In the genomic region with DNA sequence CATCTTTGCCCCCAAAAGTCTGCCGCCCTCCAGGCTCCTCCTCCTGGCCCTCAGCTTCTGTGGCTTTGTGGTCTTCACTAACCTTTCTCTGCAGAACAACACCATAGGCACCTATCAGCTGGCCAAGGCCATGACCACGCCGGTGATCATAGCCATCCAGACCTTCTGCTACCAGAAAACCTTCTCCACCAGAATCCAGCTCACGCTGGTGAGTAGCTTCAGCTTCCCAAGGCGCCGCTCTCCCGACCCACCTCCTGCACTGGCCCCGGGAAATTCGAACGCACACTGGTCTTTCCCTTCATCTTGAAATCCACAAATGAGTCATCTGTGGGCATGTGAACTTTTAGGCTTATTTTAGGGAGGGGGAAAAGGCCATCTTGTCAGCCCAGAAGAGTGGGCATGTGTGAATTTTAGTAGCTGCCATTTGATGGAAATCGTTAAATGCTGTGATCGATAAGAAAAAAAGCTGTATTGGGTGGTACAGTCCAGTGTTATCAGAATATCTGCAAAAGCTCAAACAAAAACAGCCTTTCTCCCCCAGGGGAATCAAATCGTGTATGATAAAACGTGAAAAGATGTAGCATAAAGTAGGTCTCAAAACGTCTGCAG, we compare ENCODE assay signal across 8 cellular contexts. TPM values are rescaled to one million over a fixed set of nuclear protein-coding genes. Genes with fewer than 3 reads are reported as not detected.
DNase-seq lines count a peak whose midpoint lies in the region; ATAC-seq and TF ChIP-seq lines count a peak whose summit lies in the region.

No MANE protein-coding gene starts in this region.

- no peak for TF ChIP-seq CTCF in RWPE2 (IDR thresholded peaks at IDR 0.05; ENCODE audit: poor library complexity, severe bottlenecking)
- no peak for TF ChIP-seq CTCF in cardiac muscle cell (IDR thresholded peaks at IDR 0.05; ENCODE audit: low read depth, low read length)
- TF ChIP-seq CTCF in osteoblast (IDR thresholded peaks at IDR 0.05; ENCODE audit: extremely low read depth, low read depth, low read length): no peak

- H3K27ac ChIP-seq in RWPE2 (ENCODE audit: poor library complexity, severe bottlenecking): peak overlapping the region; percentile 50
- H3K27ac ChIP-seq in cardiac muscle cell: peak overlapping the region; percentile 32
- peak overlapping the region; percentile 75 for H3K27ac ChIP-seq in osteoblast (ENCODE audit: low read depth, low read length)
- H3K27ac ChIP-seq in aorta (ENCODE audit: low read depth in 1 of 2, low read length in 2 of 2): peak overlapping the region in 1 of 2 donors; percentile 11

- H3K4me2 ChIP-seq in osteoblast (ENCODE audit: insufficient read depth, low read length): peak overlapping the region; percentile 95

- H3K27me3 Mint-ChIP-seq in activated naive CD8-positive, alpha-beta T cell treated with anti-CD3 and anti-CD28 coated beads, Interleukin-2, amount 10 ng/mL, durations not matched to agents 7 days and 5 days: no peaks in the 10 kb centered on the region

- no peaks in the 10 kb centered on the region for H4K20me1 ChIP-seq in osteoblast (ENCODE audit: insufficient read depth, low read length)

- peak overlapping the region; percentile 88 for H3K4me3 ChIP-seq in RWPE2 (ENCODE audit: severe bottlenecking)
- peak overlapping the region; percentile 52 for H3K4me3 ChIP-seq in cardiac muscle cell
- peak overlapping the region; percentile 81 for H3K4me3 ChIP-seq in osteoblast (ENCODE audit: insufficient read depth, low read length)
- peak overlapping the region; percentile 57 to 59 for H3K4me3 ChIP-seq in aorta (ENCODE audit: low read length in 2 of 2)

- no peaks in the 10 kb centered on the region for H3K9me3 ChIP-seq in RWPE2 (ENCODE audit: severe bottlenecking)
- no peaks in the 10 kb centered on the region for H3K9me3 ChIP-seq in cardiac muscle cell (ENCODE audit: low read depth)
- no peaks in the 10 kb centered on the region for H3K9me3 ChIP-seq in osteoblast (ENCODE audit: low read depth, low read length)
- H3K9me3 ChIP-seq in aorta (ENCODE audit: control insufficient read depth, low read length): no peaks in the 10 kb centered on the region

- 3% methylated on average over 15 of the region's 15 CpGs for WGBS in aorta, 2 donors

- peak overlapping the region; percentile 94 for H2AFZ ChIP-seq in osteoblast (ENCODE audit: low read length)

- peaks cover 38% of the 10 kb centered on the region for H3K4me1 Mint-ChIP-seq in activated naive CD8-positive, alpha-beta T cell treated with anti-CD3 and anti-CD28 coated beads, Interleukin-2, amount 10 ng/mL, durations not matched to agents 7 days and 5 days

- peaks cover 12% of the 10 kb centered on the region for H3K36me3 Mint-ChIP-seq in activated naive CD8-positive, alpha-beta T cell treated with anti-CD3 and anti-CD28 coated beads, Interleukin-2, amount 10 ng/mL, durations not matched to agents 7 days and 5 days

- H3K27me3 ChIP-seq in RWPE2 (ENCODE audit: insufficient read depth, poor library complexity, severe bottlenecking): no peaks in the 10 kb centered on the region
- no peaks in the 10 kb centered on the region for H3K27me3 ChIP-seq in cardiac muscle cell
- H3K27me3 ChIP-seq in osteoblast (ENCODE audit: insufficient read depth, low read length): no peaks in the 10 kb centered on the region
- no peaks in the 10 kb centered on the region for H3K27me3 ChIP-seq in aorta (ENCODE audit: control insufficient read depth in 1 of 2, insufficient read depth in 2 of 2, low read length in 1 of 2)

- peak overlapping the region; percentile 85 for H3K27ac Mint-ChIP-seq in activated naive CD8-positive, alpha-beta T cell treated with anti-CD3 and anti-CD28 coated beads, Interleukin-2, amount 10 ng/mL, durations not matched to agents 7 days and 5 days

- peak; percentile 71 for DNase-seq in D341Med (ENCODE audit: low spot score)
- peak; percentile 41 for DNase-seq in HS-27A (ENCODE audit: low read depth)
- DNase-seq in RWPE2 (ENCODE audit: low spot score): no peak
- no peak for DNase-seq in activated naive CD8-positive, alpha-beta T cell treated with anti-CD3 and anti-CD28 coated beads, Interleukin-2, amount 10 ng/mL, durations not matched to agents 7 days and 5 days
- DNase-seq in cardiac muscle cell (ENCODE audit: low read depth in 1 of 2, low spot score in 1 of 2): peak; percentile 67 to 79
- peak; percentile 94 for DNase-seq in osteoblast (ENCODE audit: insufficient read length, low spot score, missing footprints)
- DNase-seq in aorta: peak; percentile 76 to 89

- H3K36me3 ChIP-seq in RWPE2 (ENCODE audit: low read depth): peaks cover 50% of the 10 kb centered on the region
- H3K36me3 ChIP-seq in cardiac muscle cell: peaks cover 3% of the 10 kb centered on the region
- H3K36me3 ChIP-seq in osteoblast (ENCODE audit: insufficient read depth, low read length): peaks cover 5% of the 10 kb centered on the region
- no peaks in the 10 kb centered on the region for H3K36me3 ChIP-seq in aorta (ENCODE audit: control insufficient read depth in 1 of 2, insufficient read depth in 2 of 2, low read length in 1 of 2)

- intact Hi-C loops in aorta (cut with DNase I): loop anchor here in 1 of 2 donors (2.0 kb wide), 1 partner anchor 62 kb away; the partner anchor contains the start of gene MDM2

- peaks cover 31% of the 10 kb centered on the region for H3K79me2 ChIP-seq in osteoblast (ENCODE audit: insufficient read depth, low read length)

- ATAC-seq in GM21390 (IDR thresholded peaks at IDR 0.05; ENCODE audit: unreplicated experiment) (peak; percentile 42), RWPE2 (ENCODE audit: low read depth) (peak; percentile 55), aorta (ENCODE audit: low FRiP score) (peak; percentile 77)
- ATAC-seq in activated naive CD8-positive, alpha-beta T cell treated with anti-CD3 and anti-CD28 coated beads, Interleukin-2, amount 10 ng/mL, durations not matched to agents 7 days and 5 days (ENCODE audit: low read depth): peak; percentile 17

- no peaks in the 10 kb centered on the region for H3K9me3 Mint-ChIP-seq in activated naive CD8-positive, alpha-beta T cell treated with anti-CD3 and anti-CD28 coated beads, Interleukin-2, amount 10 ng/mL, durations not matched to agents 7 days and 5 days

- H3K4me1 ChIP-seq in RWPE2 (ENCODE audit: insufficient read depth, poor library complexity, severe bottlenecking) (peaks cover 18% of the 10 kb centered on the region), cardiac muscle cell (ENCODE audit: low read depth) (peaks cover 18% of the 10 kb centered on the region), osteoblast (ENCODE audit: insufficient read depth, low read length) (peaks cover 7% of the 10 kb centered on the region), aorta (ENCODE audit: control insufficient read depth in 1 of 2, insufficient read depth in 2 of 2, low read length in 2 of 2) (no peaks in the 10 kb centered on the region)

- POLR2A ChIA-PET in activated naive CD8-positive, alpha-beta T cell treated with anti-CD3 and anti-CD28 coated beads, Interleukin-2, amount 10 ng/mL, durations not matched to agents 7 days and 5 days (lab: Charles Lee): interaction anchor here (0.8 to 3.2 kb wide), 4 partner anchors 24 to 134 kb away, joined by 3 to 61 read pairs (median 4); partner anchors contain the start of gene MDM2

- peak overlapping the region; percentile 95 for H3K4me3 Mint-ChIP-seq in activated naive CD8-positive, alpha-beta T cell treated with anti-CD3 and anti-CD28 coated beads, Interleukin-2, amount 10 ng/mL, durations not matched to agents 7 days and 5 days

RNA-seq across cellular contexts. Expression of gene SLC35E3, which starts 0.7 kb away (rescaled TPM):
- 1 to 10 TPM; 8.3 to 9.1 TPM for total RNA-seq in activated naive CD8-positive, alpha-beta T cell treated with anti-CD3 and anti-CD28 coated beads, Interleukin-2, amount 10 ng/mL, durations not matched to agents 7 days and 5 days
- total RNA-seq in cardiac muscle cell (4.8 and 6.9 TPM in 2 replicates), osteoblast (4.1 and 5.8 TPM in 2 replicates), aorta (10 to 100 TPM in 1 of 2 donors, 1 to 10 TPM in 1; 8.0 to 14.3 TPM)
- polyA plus RNA-seq in cardiac muscle cell (22.5 and 25.4 TPM in 2 replicates), aorta (1 to 10 TPM; 1.1 to 7.5 TPM)

RNA-seq across cellular contexts. Expression of gene NUP107, which starts 59.9 kb away (rescaled TPM):
- total RNA-seq in activated naive CD8-positive, alpha-beta T cell treated with anti-CD3 and anti-CD28 coated beads, Interleukin-2, amount 10 ng/mL, durations not matched to agents 7 days and 5 days: 100 to 1,000 TPM in 1 of 2 experiments, 10 to 100 TPM in 1; 91.2 to 106 TPM
- total RNA-seq in cardiac muscle cell (28.1 and 33.4 TPM in 2 replicates), osteoblast (34.5 and 43.8 TPM in 2 replicates), aorta (10 to 100 TPM; 36.0 to 53.4 TPM)
- polyA plus RNA-seq in cardiac muscle cell (53.9 and 69.5 TPM in 2 replicates), aorta (10 to 100 TPM in 1 of 2 donors, 1 to 10 TPM in 1; 5.3 to 19.5 TPM)

Comparison
In these comparisons a context has a peak if more than half of its experiments do, and no peak if none do; other contexts are left out.
1. DNase-seq: peak in D341Med (single experiment), HS-27A (single experiment), cardiac muscle cell (2 of 2), osteoblast (single experiment) and aorta (2 of 2); none in RWPE2 (single experiment) and activated naive CD8-positive, alpha-beta T cell treated with anti-CD3 and anti-CD28 coated beads, Interleukin-2, amount 10 ng/mL, durations not matched to agents 7 days and 5 days (single experiment).
2. ATAC-seq: peak in every context shown above with its lines; median percentile 77 in aorta; 55 in RWPE2; 42 in GM21390; 17 in activated naive CD8-positive, alpha-beta T cell treated with anti-CD3 and anti-CD28 coated beads, Interleukin-2, amount 10 ng/mL, durations not matched to agents 7 days and 5 days.
3. Peak in every context shown above with its lines, with median percentiles within 50 percentile points of each other: H3K4me3 ChIP-seq.